In genomic region chr21:32771134-32771523, GRCh38 we compare ENCODE assay signal across 8 cellular contexts. TPM values are rescaled to one million over a fixed set of nuclear protein-coding genes. Genes with fewer than 3 reads are reported as not detected.
DNase-seq lines count a peak whose midpoint lies in the region; ATAC-seq, FAIRE-seq and TF ChIP-seq lines count a peak whose summit lies in the region.

No MANE protein-coding gene starts in this region.

- H3K9me1 ChIP-seq in K562 (ENCODE audit: control insufficient read depth, insufficient read depth, low read length), result peaks cover 5% of the 10 kb centered on the region

- peak; percentile 68 for DNase-seq in EH (ENCODE audit: low read depth)
- DNase-seq in SW480 (ENCODE audit: low spot score), result peak; percentile 60
- DNase-seq in K562 (ENCODE audit: extremely low read depth in 1 of 4, low spot score in 3 of 4), result peak; percentile 65 to 84 (median 80)
- DNase-seq in stimulated activated CD4-positive, alpha-beta T cell treated with anti-CD3 and anti-CD28 coated beads, Interleukin-15, amount 100 ng/mL, for 24 hours, result peak; percentile 59
- DNase-seq in midbrain (lab: John Stamatoyannopoulos, UW), result no peak

- H3K36me3 ChIP-seq in K562 (ENCODE audit: control insufficient read depth, insufficient read depth, low read length) (peaks cover 39% of the 10 kb centered on the region), iPS-20b (ENCODE audit: insufficient read depth, low read depth, low read length) (peaks cover 37% of the 10 kb centered on the region)

- H3K4me1 ChIP-seq in K562 (replicated peaks in 1 of 2; ENCODE audit: control insufficient read depth in 2 of 2, insufficient read depth in 2 of 2, low read length in 2 of 2), result peaks cover 10 to 11% of the 10 kb centered on the region in 2 experiments
- H3K4me1 ChIP-seq in iPS-20b (ENCODE audit: insufficient read depth, low read length), result peaks cover 8% of the 10 kb centered on the region; the same call in 1 of the 2 replicates

- 0 out of 6 replicates have a peak, but pooled peaks of 1 of the 3 experiments have one; percentile 1 for TF ChIP-seq CTCF in K562 (IDR thresholded peaks at IDR 0.05 in 2 of 3, conservative IDR thresholded peaks at IDR 0.05 in 1 of 3; ENCODE audit: insufficient read depth in 2 of 3, low read depth in 1 of 3, low read length in 3 of 3)

- H3K79me2 ChIP-seq in K562 (ENCODE audit: control insufficient read depth, insufficient read depth, low read length), result peaks cover 61% of the 10 kb centered on the region

- peak overlapping the region; percentile 96 for H3K4me2 ChIP-seq in K562 (ENCODE audit: insufficient read depth, low read length)

- in situ Hi-C loops in K562 (cut with MboI), result no loop called here

- peak overlapping the region; percentile 75 to 99 for H3K9ac ChIP-seq in K562 (ENCODE audit: insufficient read depth in 1 of 2, low read depth in 2 of 2, low read length in 2 of 2)
- peak overlapping the region; percentile 98 for H3K9ac ChIP-seq in iPS-20b (ENCODE audit: low read depth, low read length)

- H3K9me3 ChIP-seq in K562 (replicated peaks; ENCODE audit: control insufficient read depth, insufficient read depth, low read depth, low read length) (no peaks in the 10 kb centered on the region), iPS-20b (ENCODE audit: insufficient read depth, low read depth, low read length) (no peaks in the 10 kb centered on the region)

- H3K4me3 ChIP-seq in K562, result peak overlapping the region; percentile 90
- H3K4me3 ChIP-seq in iPS-20b (ENCODE audit: low read length), result peak overlapping the region; percentile 100

- FAIRE-seq in K562 (lab: Jason Lieb, UNC), result no peak

- no peak for TF ChIP-seq RAD21 in K562 (CRISPR knock-in tag; conservative IDR thresholded peaks at IDR 0.05 in 1 of 2, IDR thresholded peaks at IDR 0.05 in 1 of 2)

- no TSS peak for BruUV-seq in K562 (replicated peaks; lab: Mats Ljungman, UMichigan)

- ATAC-seq in GM19452 (IDR thresholded peaks at IDR 0.05; ENCODE audit: unreplicated experiment), result peak; percentile 36
- peak; percentile 25 for ATAC-seq in HG03469 (IDR thresholded peaks at IDR 0.05; ENCODE audit: unreplicated experiment)
- peak; percentile 62 for ATAC-seq in K562

- no peak for TF ChIP-seq EP300 in K562 (IDR thresholded peaks at IDR 0.05; ENCODE audit: low read length)

- CTCF ChIA-PET in K562 (lab: Yijun Ruan, JAX; ENCODE audit: low intra/inter-chr PET ratio), result no interaction called here

- POLR2A ChIA-PET in K562 (lab: Yijun Ruan, JAX), result interaction anchor here (0.6 to 3.3 kb wide), 13 partner anchors 11 to 457 kb away, joined by 3 to 29 read pairs (median 4); no protein-coding TSS in a partner anchor

- H4K20me1 ChIP-seq in K562 (replicated peaks; ENCODE audit: control insufficient read depth, insufficient read depth, low read length), result peaks cover 12% of the 10 kb centered on the region

- H3K27me3 ChIP-seq in K562 (ENCODE audit: control insufficient read depth in 2 of 2, insufficient read depth in 2 of 2, low read length in 2 of 2) (no peaks in the 10 kb centered on the region), iPS-20b (ENCODE audit: insufficient read depth, low read length) (no peaks in the 10 kb centered on the region)

- intact Hi-C loops in K562 (cut with micrococcal nuclease), result loop anchor here (5.0 kb wide), 3 partner anchors 44 to 159 kb away; partner anchors contain the start of genes CFAP298 and SYNJ1

- H2AFZ ChIP-seq in K562 (ENCODE audit: low read depth, low read length), result peak overlapping the region; percentile 90

- H3K27ac ChIP-seq in K562 (ENCODE audit: extremely low read depth, low read depth, low read length) (peak overlapping the region; percentile 90), iPS-20b (ENCODE audit: low read length) (peak overlapping the region; percentile 25)

- 1% methylated on average over 38 of the region's 48 CpGs for WGBS in K562 (ENCODE audit: insufficient coverage, low coverage, missing lambda C conversion rate)

- no peak for TF ChIP-seq POLR2A in K562 (conservative IDR thresholded peaks at IDR 0.05)

TF ChIP-seq in K562, 482 proteins besides CTCF, POLR2A, EP300 and RAD21 (continues in another document):
- no peak for TF ChIP-seq SMARCB1 (IDR thresholded peaks at IDR 0.05; ENCODE audit: insufficient read length, low read depth)
- TF ChIP-seq PTTG1 (tag; IDR thresholded peaks at IDR 0.05; ENCODE audit: low read depth), result no peak
- no peak for TF ChIP-seq SREBF1 (IDR thresholded peaks at IDR 0.05; ENCODE audit: borderline replicate concordance, low read depth, low read length)
- no peak for TF ChIP-seq GTF2F1 (IDR thresholded peaks at IDR 0.05; ENCODE audit: low read depth, low read length)
- no peak for TF ChIP-seq DDX20 (tag; IDR thresholded peaks at IDR 0.05; ENCODE audit: low read depth)
- TF ChIP-seq ILF3 (IDR thresholded peaks at IDR 0.05; ENCODE audit: borderline replicate concordance), result 0 out of 2 replicates have a peak, but pooled peaks have one; percentile 64
- no peak for TF ChIP-seq ZNF76 (CRISPR knock-in tag; IDR thresholded peaks at IDR 0.05; ENCODE audit: borderline replicate concordance)
- no peak for TF ChIP-seq XRCC5 (IDR thresholded peaks at IDR 0.05; ENCODE audit: low read depth, low read length)
- peak; percentile 54; the same call in 1 of the 2 replicates for TF ChIP-seq ZBTB7A (IDR thresholded peaks at IDR 0.05; ENCODE audit: borderline replicate concordance, control insufficient read depth, low read depth, low read length)
- TF ChIP-seq EHMT2 (IDR thresholded peaks at IDR 0.05), result no peak
- no peak for TF ChIP-seq PHF21A (IDR thresholded peaks at IDR 0.05; ENCODE audit: borderline replicate concordance, low read depth)
- no peak for TF ChIP-seq KAT8 (IDR thresholded peaks at IDR 0.05; ENCODE audit: low read depth)
- no peak for TF ChIP-seq MTA2 (IDR thresholded peaks at IDR 0.05; ENCODE audit: low read depth)
- no peak for TF ChIP-seq MYNN (IDR thresholded peaks at IDR 0.05)
- TF ChIP-seq MYNN (CRISPR knock-in tag; IDR thresholded peaks at IDR 0.05), result 0 out of 2 replicates have a peak, but pooled peaks have one; percentile 43
- TF ChIP-seq FUS (optimal IDR thresholded peaks at IDR 0.05; ENCODE audit: low read depth, low read length), result no peak
- TF ChIP-seq BRCA1 (IDR thresholded peaks at IDR 0.05), result no peak
- TF ChIP-seq BRCA1 (CRISPR knock-in tag; IDR thresholded peaks at IDR 0.05), result no peak
- no peak for TF ChIP-seq ELF1 (tag; IDR thresholded peaks at IDR 0.05)
- no peak for TF ChIP-seq RBM22 (IDR thresholded peaks at IDR 0.05; ENCODE audit: low read depth, low read length, poor library complexity, severe bottlenecking)
- no peak for TF ChIP-seq RCOR1 (IDR thresholded peaks at IDR 0.05; ENCODE audit: borderline replicate concordance in 1 of 2, low read depth in 2 of 2, low read length in 2 of 2)
- no peak for TF ChIP-seq ETV1 (tag; conservative IDR thresholded peaks at IDR 0.05; ENCODE audit: low read depth)
- TF ChIP-seq SETDB1 (IDR thresholded peaks at IDR 0.05; ENCODE audit: low read length), result no peak
- no peak for TF ChIP-seq ZNF384 (IDR thresholded peaks at IDR 0.05; ENCODE audit: low read depth, low read length)

RNA-seq across cellular contexts. Expression of gene PAXBP1, which starts 0.4 kb away (rescaled TPM):
- 56.8 and 279 TPM in 2 replicates for total RNA-seq in K562 (2011; cell fraction: chromatin; rRNA removed; ENCODE audit: low replicate concordance)
- total RNA-seq in K562 (2011; cell fraction: nucleolus; rRNA removed), result 27.0 and 48.0 TPM in 2 replicates
- 80.9 and 120 TPM in 2 replicates for total RNA-seq in K562 (2011; cell fraction: nucleoplasm; rRNA removed)
- 49.3 and 56.3 TPM in 2 replicates for total RNA-seq in K562 (2014; rRNA removed)
- 67.9 and 76.8 TPM in 2 replicates for total RNA-seq in K562 (2014; rRNA removed; fragmentation: Illumina TruSeq; extraction: Trizol)
- 65.2 and 73.7 TPM in 2 replicates for total RNA-seq in K562 (2015; rRNA removed; fragmentation: Illumina TruSeq; extraction: Trizol)
- total RNA-seq in K562 (2021), result 52.6 and 58.7 TPM in 2 replicates
- polyA plus RNA-seq in K562 (2011; rRNA removed), result 59.6 and 72.0 TPM in 2 replicates
- polyA plus RNA-seq in K562 (2011; cell fraction: cytosol; rRNA removed), result 5.9 and 12.1 TPM in 2 replicates
- polyA plus RNA-seq in K562 (2011; cell fraction: nucleus; rRNA removed), result 192 and 235 TPM in 2 replicates
- polyA plus RNA-seq in K562 (2012), result 28.0 and 41.4 TPM in 2 replicates
- 45.1 and 50.3 TPM in 2 replicates for polyA plus RNA-seq in K562 (2014; fragmentation: Illumina TruSeq; extraction: Trizol)
- 10 to 100 TPM; 16.4 to 17.4 TPM for polyA plus RNA-seq in K562 (2014; fragmentation: Nextera tagmentation; extraction: Ambion mirVana)
- polyA plus RNA-seq in K562 (2014; rRNA removed), result 48.7 and 53.8 TPM in 2 replicates
- 70.0 and 79.9 TPM in 2 replicates for polyA minus RNA-seq in K562 (2011; rRNA and poly(A)+ RNA removed)
- polyA minus RNA-seq in K562 (2011; cell fraction: cytosol; rRNA and poly(A)+ RNA removed), result 16.4 and 23.8 TPM in 2 replicates
- polyA minus RNA-seq in K562 (2011; cell fraction: nucleus; rRNA and poly(A)+ RNA removed), result 102 and 171 TPM in 2 replicates

RNA-seq across cellular contexts. Expression of gene SYNJ1, which starts 43.3 kb away (rescaled TPM):
- total RNA-seq in K562 (2011; cell fraction: chromatin; rRNA removed; ENCODE audit: low replicate concordance), result 17.4 and 48.9 TPM in 2 replicates
- 5.7 and 7.5 TPM in 2 replicates for total RNA-seq in K562 (2011; cell fraction: nucleolus; rRNA removed)
- 14.5 and 20.2 TPM in 2 replicates for total RNA-seq in K562 (2011; cell fraction: nucleoplasm; rRNA removed)
- total RNA-seq in K562 (2014; rRNA removed), result 2.5 and 3.3 TPM in 2 replicates
- total RNA-seq in K562 (2014; rRNA removed; fragmentation: Illumina TruSeq; extraction: Trizol), result 5.6 and 6.8 TPM in 2 replicates
- 4.2 TPM in 2 replicates for total RNA-seq in K562 (2015; rRNA removed; fragmentation: Illumina TruSeq; extraction: Trizol)
- total RNA-seq in K562 (2021), result 9.9 and 11.2 TPM in 2 replicates
- 5.7 and 6.1 TPM in 2 replicates for polyA plus RNA-seq in K562 (2011; rRNA removed)
- polyA plus RNA-seq in K562 (2011; cell fraction: cytosol; rRNA removed), result 3.9 and 4.4 TPM in 2 replicates
- 15.5 and 30.4 TPM in 2 replicates for polyA plus RNA-seq in K562 (2011; cell fraction: nucleus; rRNA removed)
- polyA plus RNA-seq in K562 (2012), result 6.1 and 7.1 TPM in 2 replicates
- 10.6 and 11.6 TPM in 2 replicates for polyA plus RNA-seq in K562 (2014; fragmentation: Illumina TruSeq; extraction: Trizol)
- 1 to 10 TPM; 2.4 to 2.6 TPM for polyA plus RNA-seq in K562 (2014; fragmentation: Nextera tagmentation; extraction: Ambion mirVana)
- 4.0 and 5.8 TPM in 2 replicates for polyA plus RNA-seq in K562 (2014; rRNA removed)
- 19.5 and 21.7 TPM in 2 replicates for polyA minus RNA-seq in K562 (2011; rRNA and poly(A)+ RNA removed)
- 5.2 and 5.6 TPM in 2 replicates for polyA minus RNA-seq in K562 (2011; cell fraction: cytosol; rRNA and poly(A)+ RNA removed)
- 12.1 and 15.7 TPM in 2 replicates for polyA minus RNA-seq in K562 (2011; cell fraction: nucleus; rRNA and poly(A)+ RNA removed)
